ENCODE assay signal across 8 cellular contexts in genomic region chr19:46471116-46471733, GRCh38. TPM values are rescaled to one million over a fixed set of nuclear protein-coding genes. Genes with fewer than 3 reads are reported as not detected.
DNase-seq lines count a peak whose midpoint lies in the region; ATAC-seq and TF ChIP-seq lines count a peak whose summit lies in the region.

Gene PNMA8A (minus strand): TSS chr19:46471563. CDS start chr19:46471035, 528 bp downstream.

- H3K4me1 ChIP-seq in ectodermal cell (ENCODE audit: control insufficient read depth, insufficient read depth, low read length) (peaks cover 5% of the 10 kb centered on the region), lung (ENCODE audit: control insufficient read depth in 2 of 2, insufficient read depth in 2 of 2, low read length in 2 of 2) (peaks cover 0 to 7% of the 10 kb centered on the region in 2 donors), tibial artery (peaks cover 0 to 72% (median 38%) of the 10 kb centered on the region in 4 donors)

- peak; percentile 72 for ATAC-seq in lung (ENCODE audit: insufficient read depth, low FRiP score)
- ATAC-seq in activated CD4-positive, CD25-positive, alpha-beta regulatory T cell treated with anti-CD3 and anti-CD28 coated beads, Interleukin-2, amount 50 U/mL, for 24 hours: no peak
- ATAC-seq in GM18907 (IDR thresholded peaks at IDR 0.05; ENCODE audit: unreplicated experiment): no peak

- intact Hi-C loops in tibial artery (cut with DNase I; ENCODE audit: low total_unique reads): no loop called here

- peak; percentile 49 for DNase-seq in Daoy (ENCODE audit: low read depth)
- peak; percentile 66 for DNase-seq in NCI-H345 treated with DMSO at 0.1 percent for 48 hours (lab: John Stamatoyannopoulos, UW; ENCODE audit: unreplicated experiment)
- peak; percentile 51 for DNase-seq in lung (ENCODE audit: low spot score)
- peak; percentile 80 to 92 for DNase-seq in tibial artery
- no peak for DNase-seq in 8988T

- H3K4me3 ChIP-seq in ectodermal cell (ENCODE audit: insufficient read depth, low read depth, low read length): peak within 1 kb of the TSS; percentile 79
- H3K4me3 ChIP-seq in lung: no peak within 1 kb of the TSS
- peak within 1 kb of the TSS; percentile 44 to 55 for H3K4me3 ChIP-seq in tibial artery

- WGBS in ectodermal cell, 2 experiments: 1 to 2% methylated on average over 57 of the region's 57 CpGs
- 2 to 6% methylated on average over 56 to 57 of the region's 57 CpGs for WGBS in lung, 2 donors

- H3K27ac ChIP-seq in ectodermal cell (ENCODE audit: insufficient read depth, low read depth, low read length, poor library complexity, severe bottlenecking): peak within 1 kb of the TSS; percentile 72
- peak within 1 kb of the TSS; percentile 21 to 40 for H3K27ac ChIP-seq in lung (ENCODE audit: low read depth in 1 of 2, low read length in 1 of 2)
- H3K27ac ChIP-seq in tibial artery: peak within 1 kb of the TSS; percentile 87 to 91

- TF ChIP-seq CTCF in lung (IDR thresholded peaks at IDR 0.05; ENCODE audit: control extremely low read depth, extremely low read depth): no peak
- TF ChIP-seq CTCF in tibial artery (IDR thresholded peaks at IDR 0.05): peak; percentile 29 to 41

- peaks cover 9% of the 10 kb centered on the region for H3K36me3 ChIP-seq in ectodermal cell (ENCODE audit: control insufficient read depth, insufficient read depth, low read length)
- no peaks in the 10 kb centered on the region for H3K36me3 ChIP-seq in lung (ENCODE audit: control insufficient read depth in 2 of 2, insufficient read depth in 2 of 2, low read length in 2 of 2)
- no peaks in the 10 kb centered on the region for H3K36me3 ChIP-seq in tibial artery

- no peaks in the 10 kb centered on the region for H3K27me3 ChIP-seq in ectodermal cell (ENCODE audit: control insufficient read depth, insufficient read depth, low read length, poor library complexity, severe bottlenecking)
- no peaks in the 10 kb centered on the region for H3K27me3 ChIP-seq in lung (ENCODE audit: control insufficient read depth, insufficient read depth)
- H3K27me3 ChIP-seq in tibial artery: no peaks in the 10 kb centered on the region

- H3K9me3 ChIP-seq in ectodermal cell (ENCODE audit: control insufficient read depth, low read length) (no peaks in the 10 kb centered on the region), lung (ENCODE audit: control insufficient read depth in 2 of 2, insufficient read depth in 1 of 2, low read length in 1 of 2) (no peaks in the 10 kb centered on the region), tibial artery (no peaks in the 10 kb centered on the region)

RNA-seq across cellular contexts. Expression of gene PNMA8A, which starts in this region (rescaled TPM):
- 4.4 and 4.6 TPM in 2 replicates for total RNA-seq in Daoy (2014; rRNA removed; shearing (Covaris generic))
- polyA plus RNA-seq in ectodermal cell (2013, experiment 1 of 4): 55.7 TPM
- polyA plus RNA-seq in ectodermal cell (2013, experiment 2 of 4): 54.7 TPM
- 45.9 TPM for polyA plus RNA-seq in ectodermal cell (2013, experiment 3 of 4)
- polyA plus RNA-seq in ectodermal cell (2013, experiment 4 of 4): 49.4 TPM
- 10 to 100 TPM in 1 of 2 donors, 1 to 10 TPM in 1; 8.4 to 13.1 TPM for total RNA-seq in lung
- polyA plus RNA-seq in lung: 1 to 10 TPM in 1 of 2 donors, under 1 TPM in 1; 0.37 to 2.3 TPM

Comparison
In these comparisons a context has a peak if more than half of its experiments do, and no peak if none do; other contexts are left out.
1. H3K27ac ChIP-seq: peak in every context shown above with its lines; median percentile 89 in tibial artery; 72 in ectodermal cell; 30 in lung.